ENCODE assay signal across 1 cellular context in the genomic region with DNA sequence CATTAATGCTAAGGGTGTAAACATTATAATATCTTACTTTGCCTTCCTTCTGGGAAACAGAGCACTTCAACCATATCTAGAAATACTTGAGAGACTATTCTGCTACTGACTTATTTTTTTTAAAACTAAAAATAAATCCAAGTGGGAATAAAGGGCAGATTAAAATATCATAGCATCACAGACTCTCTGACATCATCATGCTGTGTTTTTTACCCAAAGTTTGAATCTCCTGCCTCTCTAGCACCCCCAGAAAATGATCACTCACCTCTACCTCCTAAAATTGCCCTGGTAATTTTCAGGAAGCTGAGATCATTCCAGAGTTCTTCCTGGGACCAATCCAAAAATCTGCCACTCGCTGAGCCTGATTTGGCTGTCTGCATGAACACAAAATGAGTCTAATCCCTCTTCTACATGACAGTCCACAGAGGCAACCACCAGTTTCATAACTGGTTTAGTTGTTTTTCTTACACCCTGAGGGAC.
TF ChIP-seq lines count a peak whose summit lies in the region.

No MANE protein-coding gene starts in this region.

TF ChIP-seq in WTC11, 78 proteins besides CTCF, POLR2A, EP300 and RAD21 (continued from another document):
- TF ChIP-seq, protein P1, sequence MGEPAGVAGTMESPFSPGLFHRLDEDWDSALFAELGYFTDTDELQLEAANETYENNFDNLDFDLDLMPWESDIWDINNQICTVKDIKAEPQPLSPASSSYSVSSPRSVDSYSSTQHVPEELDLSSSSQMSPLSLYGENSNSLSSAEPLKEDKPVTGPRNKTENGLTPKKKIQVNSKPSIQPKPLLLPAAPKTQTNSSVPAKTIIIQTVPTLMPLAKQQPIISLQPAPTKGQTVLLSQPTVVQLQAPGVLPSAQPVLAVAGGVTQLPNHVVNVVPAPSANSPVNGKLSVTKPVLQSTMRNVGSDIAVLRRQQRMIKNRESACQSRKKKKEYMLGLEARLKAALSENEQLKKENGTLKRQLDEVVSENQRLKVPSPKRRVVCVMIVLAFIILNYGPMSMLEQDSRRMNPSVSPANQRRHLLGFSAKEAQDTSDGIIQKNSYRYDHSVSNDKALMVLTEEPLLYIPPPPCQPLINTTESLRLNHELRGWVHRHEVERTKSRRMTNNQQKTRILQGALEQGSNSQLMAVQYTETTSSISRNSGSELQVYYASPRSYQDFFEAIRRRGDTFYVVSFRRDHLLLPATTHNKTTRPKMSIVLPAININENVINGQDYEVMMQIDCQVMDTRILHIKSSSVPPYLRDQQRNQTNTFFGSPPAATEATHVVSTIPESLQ (CRISPR knock-in tag; IDR thresholded peaks at IDR 0.05) = no peak
- TF ChIP-seq ZNF671 (CRISPR knock-in tag; IDR thresholded peaks at IDR 0.05) = no peak
- TF ChIP-seq, protein P2, sequence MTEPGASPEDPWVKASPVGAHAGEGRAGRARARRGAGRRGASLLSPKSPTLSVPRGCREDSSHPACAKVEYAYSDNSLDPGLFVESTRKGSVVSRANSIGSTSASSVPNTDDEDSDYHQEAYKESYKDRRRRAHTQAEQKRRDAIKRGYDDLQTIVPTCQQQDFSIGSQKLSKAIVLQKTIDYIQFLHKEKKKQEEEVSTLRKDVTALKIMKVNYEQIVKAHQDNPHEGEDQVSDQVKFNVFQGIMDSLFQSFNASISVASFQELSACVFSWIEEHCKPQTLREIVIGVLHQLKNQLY (CRISPR knock-in tag; IDR thresholded peaks at IDR 0.05) = no peak
- TF ChIP-seq FOXP1 (CRISPR knock-in tag; IDR thresholded peaks at IDR 0.05; ENCODE audit: borderline replicate concordance) = no peak
- no peak for TF ChIP-seq GRHL2 (CRISPR knock-in tag; IDR thresholded peaks at IDR 0.05; ENCODE audit: insufficient replicate concordance, severe bottlenecking)
